1 cellular context compared by ENCODE assay signal in the genomic region with DNA sequence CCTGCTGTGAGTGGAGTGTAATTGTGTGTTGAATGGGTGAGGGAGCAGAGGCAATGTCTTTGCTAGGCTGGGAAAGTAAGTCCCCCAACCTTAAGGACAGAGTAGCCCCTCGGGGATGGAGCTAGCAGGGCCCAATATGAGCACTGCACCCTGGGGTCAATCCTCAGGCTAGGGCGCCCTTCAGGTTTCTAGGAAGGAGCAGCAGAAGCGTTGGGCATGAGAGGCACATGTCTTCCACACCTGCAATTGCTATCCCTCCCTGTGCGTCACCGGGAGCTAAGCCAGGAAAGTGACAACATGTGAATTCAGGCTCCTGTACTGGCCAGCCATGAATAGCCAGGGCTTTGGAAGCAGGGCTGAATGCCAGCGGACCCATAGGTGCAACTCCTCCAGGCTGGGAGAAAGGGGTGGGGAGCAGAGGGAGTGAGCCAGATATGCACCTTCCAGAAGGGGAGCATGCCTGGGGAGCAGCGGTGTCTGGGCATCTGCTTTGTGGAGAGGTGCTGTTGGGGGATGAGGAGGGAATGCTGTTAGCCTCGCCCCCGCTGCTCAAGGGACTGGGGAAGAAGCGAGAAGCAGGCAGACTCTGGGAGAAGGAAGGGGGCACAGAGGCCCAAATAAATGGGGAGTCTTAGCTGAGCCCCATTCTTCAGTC.
TF ChIP-seq lines count a peak whose summit lies in the region.

No MANE protein-coding gene starts in this region.

TF ChIP-seq in GM23338, 12 proteins besides CTCF, POLR2A, EP300 and RAD21:
- TF ChIP-seq POLR2AphosphoS5 (IDR thresholded peaks at IDR 0.05; ENCODE audit: low read depth) (no peak), EZH2phosphoT487 (IDR thresholded peaks at IDR 0.05; ENCODE audit: unreplicated experiment) (peak; percentile 24), ZNF114 (CRISPR knock-in tag; IDR thresholded peaks at IDR 0.05) (no peak), ZNF331 (CRISPR knock-in tag; IDR thresholded peaks at IDR 0.05; ENCODE audit: low read depth) (no peak), JUNB (IDR thresholded peaks at IDR 0.05; ENCODE audit: unreplicated experiment) (no peak), NANOG (IDR thresholded peaks at IDR 0.05; ENCODE audit: borderline replicate concordance) (no peak), STAT1 (IDR thresholded peaks at IDR 0.05; ENCODE audit: unreplicated experiment) (no peak), EZH2 (IDR thresholded peaks at IDR 0.05; ENCODE audit: low read depth, unreplicated experiment) (peak; percentile 75), CREB1 (CRISPR knock-in tag; IDR thresholded peaks at IDR 0.05; ENCODE audit: low read depth) (no peak)
- TF ChIP-seq, protein P1, sequence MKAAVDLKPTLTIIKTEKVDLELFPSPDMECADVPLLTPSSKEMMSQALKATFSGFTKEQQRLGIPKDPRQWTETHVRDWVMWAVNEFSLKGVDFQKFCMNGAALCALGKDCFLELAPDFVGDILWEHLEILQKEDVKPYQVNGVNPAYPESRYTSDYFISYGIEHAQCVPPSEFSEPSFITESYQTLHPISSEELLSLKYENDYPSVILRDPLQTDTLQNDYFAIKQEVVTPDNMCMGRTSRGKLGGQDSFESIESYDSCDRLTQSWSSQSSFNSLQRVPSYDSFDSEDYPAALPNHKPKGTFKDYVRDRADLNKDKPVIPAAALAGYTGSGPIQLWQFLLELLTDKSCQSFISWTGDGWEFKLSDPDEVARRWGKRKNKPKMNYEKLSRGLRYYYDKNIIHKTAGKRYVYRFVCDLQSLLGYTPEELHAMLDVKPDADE (IDR thresholded peaks at IDR 0.05) = no peak
TF ChIP-seq in GM23338: peak in this region for 2.
